ENCODE assay signal across 15 cellular contexts in genomic region chr10:32033171-32033570, GRCh38. TPM values are rescaled to one million over a fixed set of nuclear protein-coding genes. Genes with fewer than 3 reads are reported as not detected.
A peak's percentile ranks its signal among the peaks of the same experiment; 100 is the strongest.
DNase-seq lines count a peak whose midpoint lies in the region; ATAC-seq and TF ChIP-seq lines count a peak whose summit lies in the region.
"Had no signal": no experiment of that assay in that cellular context is flagged by ENCODE, and none has a peak within 500 bp of the region (broad histone marks: within the 10 kb centered on the region; RNA-seq: fewer than 3 reads in every experiment).

No MANE protein-coding gene starts in this region.

- no peaks in the 10 kb centered on the region for H3K4me1 ChIP-seq in GM23338 (ENCODE audit: insufficient read depth)
- H3K4me1 ChIP-seq: BE2C had no signal

- ATAC-seq in GM23338, result no peak
- no peak for ATAC-seq in effector memory CD8-positive, alpha-beta T cell (replicated peaks)
- ATAC-seq: HCT116 had no signal

- no peak overlapping the region for H3K4me3 Mint-ChIP-seq in activated T-cell treated with anti-CD3 and anti-CD28 coated beads, Interleukin-2, amount 50 U/mL, for 24 hours
- no peak overlapping the region for H3K4me3 Mint-ChIP-seq in GM23338
- no peak overlapping the region for H3K4me3 Mint-ChIP-seq in effector memory CD8-positive, alpha-beta T cell
- H3K4me3 Mint-ChIP-seq: CD4-positive, alpha-beta memory T cell had no signal

- peak overlapping the region; percentile 52 for H3K27ac Mint-ChIP-seq in activated T-cell treated with anti-CD3 and anti-CD28 coated beads, Interleukin-2, amount 50 U/mL, for 24 hours
- no peak overlapping the region for H3K27ac Mint-ChIP-seq in GM23338
- peak overlapping the region; percentile 3 to 19 for H3K27ac Mint-ChIP-seq in effector memory CD8-positive, alpha-beta T cell

- H3K27me3 ChIP-seq in GM23338 (ENCODE audit: insufficient read depth), result no peaks in the 10 kb centered on the region
- H3K27me3 ChIP-seq: BE2C had no signal

- H3K4me3 ChIP-seq in GM23338, result no peak overlapping the region

- no peak overlapping the region for H2AFZ ChIP-seq in GM23338

- H3K27me3 Mint-ChIP-seq in activated T-cell treated with anti-CD3 and anti-CD28 coated beads, Interleukin-2, amount 50 U/mL, for 24 hours, result no peaks in the 10 kb centered on the region
- peaks cover 3% of the 10 kb centered on the region for H3K27me3 Mint-ChIP-seq in GM23338 (ENCODE audit: insufficient read depth, low read depth, poor library complexity)
- no peaks in the 10 kb centered on the region for H3K27me3 Mint-ChIP-seq in effector memory CD8-positive, alpha-beta T cell
- H3K27me3 Mint-ChIP-seq: CD4-positive, alpha-beta memory T cell had no signal

- peaks cover 48% of the 10 kb centered on the region; the same call in 1 of the 2 replicates for H3K79me2 ChIP-seq in GM23338 (replicated peaks; ENCODE audit: insufficient read depth)

- no peak for DNase-seq in activated T-cell treated with anti-CD3 and anti-CD28 coated beads, Interleukin-2, amount 50 U/mL, for 24 hours
- DNase-seq in activated T-cell treated with anti-CD3 and anti-CD28 coated beads, Interleukin-2, amount 50 U/mL, for 1 hour, result no peak
- DNase-seq in GM23338 (ENCODE audit: low spot score) (peak; percentile 16), NCI-H69 (lab: John Stamatoyannopoulos, UW) (no peak), SIG-M5 (lab: John Stamatoyannopoulos, UW) (no peak)
- no peak for DNase-seq in effector memory CD8-positive, alpha-beta T cell
- no peak for DNase-seq in activated effector memory CD4-positive, alpha-beta T cell treated with Interleukin-2 at 50 U/mL for 16 hours
- DNase-seq: BE2C; CD4-positive, alpha-beta memory T cell; DND-41; GDM1; IMR-90 had no signal

- H3K9me3 Mint-ChIP-seq in activated T-cell treated with anti-CD3 and anti-CD28 coated beads, Interleukin-2, amount 50 U/mL, for 24 hours, result no peaks in the 10 kb centered on the region
- H3K9me3 Mint-ChIP-seq in GM23338, result no peaks in the 10 kb centered on the region
- H3K9me3 Mint-ChIP-seq in effector memory CD8-positive, alpha-beta T cell, result no peaks in the 10 kb centered on the region
- H3K9me3 Mint-ChIP-seq: CD4-positive, alpha-beta memory T cell had no signal

- H3K27ac ChIP-seq in GM23338 (ENCODE audit: low read depth), result no peak overlapping the region
- H3K27ac ChIP-seq: C4-2B, HL-60 had no signal

- H3K36me3 ChIP-seq in GM23338 (ENCODE audit: insufficient read depth), result peaks cover 88% of the 10 kb centered on the region

- no peaks in the 10 kb centered on the region for H3K9me2 ChIP-seq in GM23338 (ENCODE audit: insufficient read depth)

- peaks cover 7% of the 10 kb centered on the region for H3K4me1 Mint-ChIP-seq in activated T-cell treated with anti-CD3 and anti-CD28 coated beads, Interleukin-2, amount 50 U/mL, for 24 hours (ENCODE audit: low read depth)
- peaks cover 9% of the 10 kb centered on the region; the same call in 2 of the 3 replicates for H3K4me1 Mint-ChIP-seq in GM23338
- peaks cover 3 to 16% of the 10 kb centered on the region in 2 donors for H3K4me1 Mint-ChIP-seq in effector memory CD8-positive, alpha-beta T cell (ENCODE audit: low read depth in 2 of 2)

- peaks cover 15% of the 10 kb centered on the region; the same call in 1 of the 2 replicates for H4K20me1 ChIP-seq in GM23338 (replicated peaks; ENCODE audit: insufficient read depth)

- H3K4me2 ChIP-seq in GM23338, result no peak overlapping the region

- peaks cover 96% of the 10 kb centered on the region for H3K36me3 Mint-ChIP-seq in activated T-cell treated with anti-CD3 and anti-CD28 coated beads, Interleukin-2, amount 50 U/mL, for 24 hours (ENCODE audit: low read depth)
- H3K36me3 Mint-ChIP-seq in GM23338 (ENCODE audit: low read depth), result peaks cover 95% of the 10 kb centered on the region
- H3K36me3 Mint-ChIP-seq in effector memory CD8-positive, alpha-beta T cell (ENCODE audit: insufficient read depth), result peaks cover 97% of the 10 kb centered on the region

- no peaks in the 10 kb centered on the region for H3F3A ChIP-seq in GM23338 (replicated peaks; ENCODE audit: low read depth)

- no peak for TF ChIP-seq CTCF in GM23338 (conservative IDR thresholded peaks at IDR 0.05; ENCODE audit: low read depth in 2 of 2)

TF ChIP-seq in GM23338, 12 proteins besides CTCF, POLR2A, EP300 and RAD21 (continues in another document):
- no peak for TF ChIP-seq EZH2 (IDR thresholded peaks at IDR 0.05; ENCODE audit: low read depth, unreplicated experiment)
- no peak for TF ChIP-seq ZNF331 (CRISPR knock-in tag; IDR thresholded peaks at IDR 0.05; ENCODE audit: low read depth)
- TF ChIP-seq EZH2phosphoT487 (IDR thresholded peaks at IDR 0.05; ENCODE audit: unreplicated experiment), result no peak
- TF ChIP-seq JUNB (IDR thresholded peaks at IDR 0.05; ENCODE audit: unreplicated experiment), result no peak
- TF ChIP-seq STAT1 (IDR thresholded peaks at IDR 0.05; ENCODE audit: unreplicated experiment), result no peak
- TF ChIP-seq ZNF114 (CRISPR knock-in tag; IDR thresholded peaks at IDR 0.05), result no peak
- TF ChIP-seq, protein P1, sequence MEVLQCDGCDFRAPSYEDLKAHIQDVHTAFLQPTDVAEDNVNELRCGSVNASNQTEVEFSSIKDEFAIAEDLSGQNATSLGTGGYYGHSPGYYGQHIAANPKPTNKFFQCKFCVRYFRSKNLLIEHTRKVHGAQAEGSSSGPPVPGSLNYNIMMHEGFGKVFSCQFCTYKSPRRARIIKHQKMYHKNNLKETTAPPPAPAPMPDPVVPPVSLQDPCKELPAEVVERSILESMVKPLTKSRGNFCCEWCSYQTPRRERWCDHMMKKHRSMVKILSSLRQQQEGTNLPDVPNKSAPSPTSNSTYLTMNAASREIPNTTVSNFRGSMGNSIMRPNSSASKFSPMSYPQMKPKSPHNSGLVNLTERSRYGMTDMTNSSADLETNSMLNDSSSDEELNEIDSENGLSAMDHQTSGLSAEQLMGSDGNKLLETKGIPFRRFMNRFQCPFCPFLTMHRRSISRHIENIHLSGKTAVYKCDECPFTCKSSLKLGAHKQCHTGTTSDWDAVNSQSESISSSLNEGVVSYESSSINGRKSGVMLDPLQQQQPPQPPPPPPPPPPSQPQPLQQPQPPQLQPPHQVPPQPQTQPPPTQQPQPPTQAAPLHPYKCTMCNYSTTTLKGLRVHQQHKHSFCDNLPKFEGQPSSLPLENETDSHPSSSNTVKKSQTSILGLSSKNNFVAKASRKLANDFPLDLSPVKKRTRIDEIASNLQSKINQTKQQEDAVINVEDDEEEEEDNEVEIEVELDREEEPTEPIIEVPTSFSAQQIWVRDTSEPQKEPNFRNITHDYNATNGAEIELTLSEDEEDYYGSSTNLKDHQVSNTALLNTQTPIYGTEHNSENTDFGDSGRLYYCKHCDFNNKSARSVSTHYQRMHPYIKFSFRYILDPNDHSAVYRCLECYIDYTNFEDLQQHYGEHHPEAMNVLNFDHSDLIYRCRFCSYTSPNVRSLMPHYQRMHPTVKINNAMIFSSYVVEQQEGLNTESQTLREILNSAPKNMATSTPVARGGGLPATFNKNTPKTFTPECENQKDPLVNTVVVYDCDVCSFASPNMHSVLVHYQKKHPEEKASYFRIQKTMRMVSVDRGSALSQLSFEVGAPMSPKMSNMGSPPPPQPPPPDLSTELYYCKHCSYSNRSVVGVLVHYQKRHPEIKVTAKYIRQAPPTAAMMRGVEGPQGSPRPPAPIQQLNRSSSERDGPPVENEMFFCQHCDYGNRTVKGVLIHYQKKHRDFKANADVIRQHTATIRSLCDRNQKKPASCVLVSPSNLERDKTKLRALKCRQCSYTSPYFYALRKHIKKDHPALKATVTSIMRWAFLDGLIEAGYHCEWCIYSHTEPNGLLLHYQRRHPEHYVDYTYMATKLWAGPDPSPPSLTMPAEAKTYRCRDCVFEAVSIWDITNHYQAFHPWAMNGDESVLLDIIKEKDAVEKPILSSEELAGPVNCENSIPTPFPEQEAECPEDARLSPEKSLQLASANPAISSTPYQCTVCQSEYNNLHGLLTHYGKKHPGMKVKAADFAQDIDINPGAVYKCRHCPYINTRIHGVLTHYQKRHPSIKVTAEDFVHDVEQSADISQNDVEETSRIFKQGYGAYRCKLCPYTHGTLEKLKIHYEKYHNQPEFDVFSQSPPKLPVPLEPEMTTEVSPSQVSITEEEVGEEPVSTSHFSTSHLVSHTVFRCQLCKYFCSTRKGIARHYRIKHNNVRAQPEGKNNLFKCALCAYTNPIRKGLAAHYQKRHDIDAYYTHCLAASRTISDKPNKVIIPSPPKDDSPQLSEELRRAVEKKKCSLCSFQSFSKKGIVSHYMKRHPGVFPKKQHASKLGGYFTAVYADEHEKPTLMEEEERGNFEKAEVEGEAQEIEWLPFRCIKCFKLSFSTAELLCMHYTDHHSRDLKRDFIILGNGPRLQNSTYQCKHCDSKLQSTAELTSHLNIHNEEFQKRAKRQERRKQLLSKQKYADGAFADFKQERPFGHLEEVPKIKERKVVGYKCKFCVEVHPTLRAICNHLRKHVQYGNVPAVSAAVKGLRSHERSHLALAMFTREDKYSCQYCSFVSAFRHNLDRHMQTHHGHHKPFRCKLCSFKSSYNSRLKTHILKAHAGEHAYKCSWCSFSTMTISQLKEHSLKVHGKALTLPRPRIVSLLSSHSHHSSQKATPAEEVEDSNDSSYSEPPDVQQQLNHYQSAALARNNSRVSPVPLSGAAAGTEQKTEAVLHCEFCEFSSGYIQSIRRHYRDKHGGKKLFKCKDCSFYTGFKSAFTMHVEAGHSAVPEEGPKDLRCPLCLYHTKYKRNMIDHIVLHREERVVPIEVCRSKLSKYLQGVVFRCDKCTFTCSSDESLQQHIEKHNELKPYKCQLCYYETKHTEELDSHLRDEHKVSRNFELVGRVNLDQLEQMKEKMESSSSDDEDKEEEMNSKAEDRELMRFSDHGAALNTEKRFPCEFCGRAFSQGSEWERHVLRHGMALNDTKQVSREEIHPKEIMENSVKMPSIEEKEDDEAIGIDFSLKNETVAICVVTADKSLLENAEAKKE (CRISPR knock-in tag; IDR thresholded peaks at IDR 0.05), result no peak
- TF ChIP-seq, protein P2, sequence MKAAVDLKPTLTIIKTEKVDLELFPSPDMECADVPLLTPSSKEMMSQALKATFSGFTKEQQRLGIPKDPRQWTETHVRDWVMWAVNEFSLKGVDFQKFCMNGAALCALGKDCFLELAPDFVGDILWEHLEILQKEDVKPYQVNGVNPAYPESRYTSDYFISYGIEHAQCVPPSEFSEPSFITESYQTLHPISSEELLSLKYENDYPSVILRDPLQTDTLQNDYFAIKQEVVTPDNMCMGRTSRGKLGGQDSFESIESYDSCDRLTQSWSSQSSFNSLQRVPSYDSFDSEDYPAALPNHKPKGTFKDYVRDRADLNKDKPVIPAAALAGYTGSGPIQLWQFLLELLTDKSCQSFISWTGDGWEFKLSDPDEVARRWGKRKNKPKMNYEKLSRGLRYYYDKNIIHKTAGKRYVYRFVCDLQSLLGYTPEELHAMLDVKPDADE (IDR thresholded peaks at IDR 0.05), result no peak

RNA-seq across cellular contexts. Expression of gene KIF5B, which starts 23.1 kb away (rescaled TPM):
- 81.8 and 86.4 TPM in 2 replicates for total RNA-seq in GM23338 (2014; rRNA removed; shearing (Covaris generic))
- polyA plus RNA-seq in GM23338 (2016; fragmentation: Nextera tagmentation; extraction: Ambion mirVana), result 49.5 and 63.5 TPM in 2 replicates
